In the genomic region with DNA sequence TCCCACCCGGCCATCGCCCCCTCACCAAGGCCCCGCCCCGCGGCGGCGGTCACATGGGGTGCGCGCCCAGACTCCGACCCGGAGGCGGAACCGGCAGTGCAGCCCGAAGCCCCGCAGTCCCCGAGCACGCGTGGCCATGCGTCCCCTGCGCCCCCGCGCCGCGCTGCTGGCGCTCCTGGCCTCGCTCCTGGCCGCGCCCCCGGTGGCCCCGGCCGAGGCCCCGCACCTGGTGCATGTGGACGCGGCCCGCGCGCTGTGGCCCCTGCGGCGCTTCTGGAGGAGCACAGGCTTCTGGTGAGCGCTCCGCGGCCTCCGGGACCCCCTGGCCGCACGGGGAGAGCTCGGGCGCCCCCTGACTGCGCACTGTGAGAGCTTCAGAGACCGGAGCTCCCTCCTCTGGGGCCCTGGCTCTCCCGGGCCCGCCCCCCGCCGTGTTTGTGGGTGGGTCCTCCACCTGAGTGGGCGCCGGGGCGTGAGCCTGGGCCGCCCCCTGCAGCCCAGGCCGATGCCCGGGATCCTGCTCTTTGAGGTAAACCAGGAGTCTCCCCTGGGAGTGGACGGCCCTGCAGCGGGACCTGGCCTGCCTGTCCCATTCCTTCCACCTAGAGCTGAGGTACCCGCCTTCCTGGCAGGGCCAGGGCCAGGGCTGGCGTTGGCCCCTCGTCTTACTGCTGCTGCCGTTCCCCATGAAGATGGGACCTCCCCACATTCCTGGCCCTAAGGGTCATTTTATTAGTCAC, we compare ENCODE assay signal across 8 cellular contexts. TPM values are rescaled to one million over a fixed set of nuclear protein-coding genes. Genes with fewer than 3 reads are reported as not detected.
DNase-seq lines count a peak whose midpoint lies in the region; TF ChIP-seq lines count a peak whose summit lies in the region.

TSS of gene IDUA (plus strand) at position 96 of the 740 bp plus-strand sequence. CDS start at position 137, 41 bp downstream.

- intact Hi-C loops in head of caudate nucleus (cut with DNase I) (no loop called here), ovary (cut with DNase I) (loop anchor here in 3 of 4 donors (5.0 to 10.0 kb wide), 3 partner anchors 242 to 252 kb away; no protein-coding TSS in a partner anchor), tibial artery (cut with DNase I; ENCODE audit: low total_unique reads) (no loop called here)

- no peaks in the 10 kb centered on the region for H3K36me3 ChIP-seq in HUES48 (ENCODE audit: control insufficient read depth, insufficient read depth, low read length)
- no peaks in the 10 kb centered on the region for H3K36me3 ChIP-seq in ovary
- H3K36me3 ChIP-seq in tibial artery = peaks cover 0 to 34% (median 18%) of the 10 kb centered on the region in 3 donors

- H3K4me3 ChIP-seq in HUES48 (ENCODE audit: low read depth, low read length) = peak within 1 kb of the TSS; percentile 60
- peak within 1 kb of the TSS; percentile 68 for H3K4me3 ChIP-seq in ovary
- peak within 1 kb of the TSS; percentile 61 to 70 for H3K4me3 ChIP-seq in tibial artery

- no peak within 1 kb of the TSS for H3K9ac ChIP-seq in HUES48 (ENCODE audit: low read depth, low read length)

- DNase-seq in Caki2 (ENCODE audit: low read depth) (peak; percentile 91), GM20000 (ENCODE audit: low spot score) (peak; percentile 96), SKM-1 treated with dmso at 0.1 percent for 144 hours (lab: John Stamatoyannopoulos, UW; ENCODE audit: unreplicated experiment) (peak; percentile 76), head of caudate nucleus (peak; percentile 70 to 97 (median 92)), ovary (peak; percentile 75 to 85 (median 81)), tibial artery (peak; percentile 71 to 87)
- peak; percentile 88 for DNase-seq in activated naive CD4-positive, alpha-beta T cell treated with anti-CD3 and anti-CD28 coated beads, Interleukin-2, amount 50 U/mL, for 16 hours

- H3K27ac ChIP-seq in HUES48 (ENCODE audit: low read depth, low read length) = no peak within 1 kb of the TSS
- H3K27ac ChIP-seq in ovary = peak within 1 kb of the TSS; percentile 44 to 52
- H3K27ac ChIP-seq in tibial artery = peak within 1 kb of the TSS; percentile 17 to 50

- no peak for TF ChIP-seq POLR2A in ovary (IDR thresholded peaks at IDR 0.05)

- in situ Hi-C loops in Caki2 (cut with HindIII; ENCODE audit: low pct_unique_long_range_greater_than_20kb, low sequenced_read_pairs) = no loop called here

- H3K9me3 ChIP-seq in HUES48 (ENCODE audit: control insufficient read depth, insufficient read depth, low read length) (no peaks in the 10 kb centered on the region), ovary (no peaks in the 10 kb centered on the region), tibial artery (no peaks in the 10 kb centered on the region)

- TF ChIP-seq EP300 in ovary (IDR thresholded peaks at IDR 0.05) = no peak

- 1 to 7% (median 1%) methylated on average over 8 to 65 of the region's 65 CpGs for WGBS in ovary, 3 donors

- peak; percentile 16 for TF ChIP-seq CTCF in GM20000 (IDR thresholded peaks at IDR 0.05; ENCODE audit: extremely low read depth, missing control alignments)
- peak; percentile 25 to 63 (median 48) for TF ChIP-seq CTCF in ovary (IDR thresholded peaks at IDR 0.05)
- TF ChIP-seq CTCF in tibial artery (IDR thresholded peaks at IDR 0.05) = peak in 1 of 2 experiments; percentile 34

- H3K4me1 ChIP-seq in HUES48 (ENCODE audit: control insufficient read depth, insufficient read depth, low read length) (peaks cover 9% of the 10 kb centered on the region; the same call in 1 of the 2 replicates), ovary (ENCODE audit: insufficient read depth) (peaks cover 14% of the 10 kb centered on the region), tibial artery (peaks cover 0 to 31% (median 21%) of the 10 kb centered on the region in 4 donors)

- peaks cover 14% of the 10 kb centered on the region for H3K27me3 ChIP-seq in HUES48 (ENCODE audit: control insufficient read depth, insufficient read depth, low read length)
- H3K27me3 ChIP-seq in ovary = no peaks in the 10 kb centered on the region
- H3K27me3 ChIP-seq in tibial artery = no peaks in the 10 kb centered on the region

RNA-seq across cellular contexts. Expression of gene IDUA, which starts in this region (rescaled TPM):
- 6.7 and 6.9 TPM in 2 replicates for total RNA-seq in Caki2 (2014; rRNA removed; shearing (Covaris generic); ENCODE audit: low replicate concordance)
- 10 to 100 TPM; 13.9 to 49.1 (median 33.9) TPM for total RNA-seq in ovary
- polyA plus RNA-seq in ovary = 10 to 100 TPM in 1 of 2 donors, 1 to 10 TPM in 1; 3.1 to 17.2 TPM

Comparison
In these comparisons a context has a peak if more than half of its experiments do, and no peak if none do; other contexts are left out.
1. intact Hi-C loops: an anchor here in ovary (5.0 to 10.0 kb wide); none called in head of caudate nucleus and tibial artery.